27 cellular contexts compared by ENCODE assay signal in the genomic region with DNA sequence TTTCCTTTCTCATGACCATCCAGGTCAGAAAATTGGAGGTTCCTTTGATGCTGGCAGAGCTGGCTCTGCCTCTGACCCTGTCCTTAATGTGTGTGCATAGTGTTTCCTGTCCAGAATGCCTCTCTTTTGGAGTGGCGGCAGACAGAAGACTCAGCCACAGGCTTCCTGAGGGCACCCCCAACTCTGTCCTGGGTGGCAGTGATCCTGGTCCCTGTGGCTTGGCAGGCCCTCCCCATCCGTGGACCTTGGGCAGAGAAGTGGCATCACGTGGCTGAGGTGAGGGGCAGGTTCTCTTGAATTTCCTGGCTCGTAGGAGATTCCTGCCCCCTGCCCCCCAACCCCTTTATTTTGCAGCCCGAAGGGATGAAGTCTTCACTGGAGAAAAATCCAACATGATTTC.
DNase-seq lines count a peak whose midpoint lies in the region; ATAC-seq and TF ChIP-seq lines count a peak whose summit lies in the region.
"Had no signal": no experiment of that assay in that cellular context is flagged by ENCODE, and none has a peak within 500 bp of the region (broad histone marks: within the 10 kb centered on the region; RNA-seq: fewer than 3 reads in every experiment).

No MANE protein-coding gene starts in this region.

- intact Hi-C loops in left cardiac atrium (cut with DNase I) = loop anchor here in 1 of 2 donors (5.0 kb wide), 1 partner anchor 37 kb away; no protein-coding TSS in a partner anchor
- intact Hi-C loops in lower lobe of right lung (cut with DNase I) = loop anchor here (10.0 kb wide), 1 partner anchor 55 kb away; no protein-coding TSS in a partner anchor
- intact Hi-C loops in sigmoid colon (cut with DNase I) = no loop called here
- intact Hi-C loops in vagina (cut with DNase I) = loop anchor here (10.0 kb wide), 1 partner anchor 125 kb away; no protein-coding TSS in a partner anchor

- no peak for DNase-seq in right atrium auricular region (ENCODE audit: low spot score)
- no peak for DNase-seq in left cardiac atrium
- DNase-seq in lower lobe of right lung = no peak
- DNase-seq in sigmoid colon = no peak
- no peak for DNase-seq in vagina (ENCODE audit: extremely low spot score in 2 of 2)
- DNase-seq in NOMO-1 treated with DMSO at 0.1 percent for 48 hours (lab: John Stamatoyannopoulos, UW; ENCODE audit: unreplicated experiment) = no peak
- DNase-seq in NK-92 (lab: John Stamatoyannopoulos, UW; ENCODE audit: unreplicated experiment) = no peak
- DNase-seq: activated T-cell treated with anti-CD3 and anti-CD28 coated beads, Interleukin-2, amount 50 U/mL, for 1 hour; BE2C; cortex of kidney; DMS79 treated with DMSO at 0.1 percent for 48 hours; HFFc6; hippocampal formation; mesendoderm; naive thymus-derived CD4-positive, alpha-beta T cell; NCI-H1694 treated with DMSO at 0.1 percent for 48 hours; NCI-H226; PC-9; small intestine; stimulated activated CD4-positive, alpha-beta T cell treated with anti-CD3 and anti-CD28 coated beads, Interleukin-2, amount 100 ng/mL, for 48 hours; stimulated activated naive CD4-positive, alpha-beta T cell; tibial artery had no signal

- H3K4me1 ChIP-seq in right atrium auricular region (peaks cover 0 to 75% of the 10 kb centered on the region in 2 donors), lower lobe of right lung (peaks cover 66% of the 10 kb centered on the region), sigmoid colon (peaks cover 0 to 33% (median 26%) of the 10 kb centered on the region in 4 donors), vagina (peaks cover 35% of the 10 kb centered on the region)
- H3K4me1 ChIP-seq: A549 had no signal

- H3K36me3 ChIP-seq in right atrium auricular region = no peaks in the 10 kb centered on the region
- no peaks in the 10 kb centered on the region for H3K36me3 ChIP-seq in lower lobe of right lung
- no peaks in the 10 kb centered on the region for H3K36me3 ChIP-seq in sigmoid colon
- no peaks in the 10 kb centered on the region for H3K36me3 ChIP-seq in vagina
- H3K36me3 ChIP-seq: adrenal gland, BE2C, SJCRH30, tibial artery had no signal

- no peak for TF ChIP-seq CTCF in right atrium auricular region (IDR thresholded peaks at IDR 0.05)
- no peak for TF ChIP-seq CTCF in lower lobe of right lung (IDR thresholded peaks at IDR 0.05)
- no peak for TF ChIP-seq CTCF in sigmoid colon (IDR thresholded peaks at IDR 0.05)
- no peak for TF ChIP-seq CTCF in vagina (IDR thresholded peaks at IDR 0.05)

- H3K9me3 ChIP-seq in right atrium auricular region (no peaks in the 10 kb centered on the region), lower lobe of right lung (no peaks in the 10 kb centered on the region), sigmoid colon (no peaks in the 10 kb centered on the region), vagina (no peaks in the 10 kb centered on the region)
- H3K9me3 ChIP-seq: A549, adrenal gland, BE2C, SJCRH30, tibial artery had no signal

- peak overlapping the region; percentile 58 to 68 for H3K27ac ChIP-seq in right atrium auricular region
- H3K27ac ChIP-seq in lower lobe of right lung = peak overlapping the region; percentile 25
- peak overlapping the region; percentile 49 to 77 (median 66) for H3K27ac ChIP-seq in sigmoid colon
- H3K27ac ChIP-seq in vagina = peak overlapping the region; percentile 30
- H3K27ac ChIP-seq: A549, PC-9, SJCRH30, tibial artery had no signal

- WGBS in sigmoid colon, 2 donors = 74 to 84% methylated on average over 5 of the region's 5 CpGs

- TF ChIP-seq EP300 in sigmoid colon (IDR thresholded peaks at IDR 0.05) = no peak

- ATAC-seq in left cardiac atrium (no peak), lower lobe of right lung (no peak), HG02763 (IDR thresholded peaks at IDR 0.05; ENCODE audit: unreplicated experiment) (no peak)
- ATAC-seq: A549; GM12878; naive thymus-derived CD4-positive, alpha-beta T cell had no signal

- TF ChIP-seq POLR2A in sigmoid colon (IDR thresholded peaks at IDR 0.05) (no peak), vagina (IDR thresholded peaks at IDR 0.05) (no peak)

- H3K4me3 ChIP-seq in right atrium auricular region (no peak overlapping the region), lower lobe of right lung (no peak overlapping the region), sigmoid colon (no peak overlapping the region), vagina (no peak overlapping the region)
- H3K4me3 ChIP-seq: A549, adrenal gland, GM12878, PC-9, SJCRH30, tibial artery had no signal

- H3K27me3 ChIP-seq in right atrium auricular region (no peaks in the 10 kb centered on the region), lower lobe of right lung (ENCODE audit: low read depth) (no peaks in the 10 kb centered on the region), sigmoid colon (no peaks in the 10 kb centered on the region), vagina (no peaks in the 10 kb centered on the region)
- H3K27me3 ChIP-seq: adrenal gland, BE2C, SJCRH30, tibial artery had no signal
